ENCODE assay signal across 8 cellular contexts in the genomic region with DNA sequence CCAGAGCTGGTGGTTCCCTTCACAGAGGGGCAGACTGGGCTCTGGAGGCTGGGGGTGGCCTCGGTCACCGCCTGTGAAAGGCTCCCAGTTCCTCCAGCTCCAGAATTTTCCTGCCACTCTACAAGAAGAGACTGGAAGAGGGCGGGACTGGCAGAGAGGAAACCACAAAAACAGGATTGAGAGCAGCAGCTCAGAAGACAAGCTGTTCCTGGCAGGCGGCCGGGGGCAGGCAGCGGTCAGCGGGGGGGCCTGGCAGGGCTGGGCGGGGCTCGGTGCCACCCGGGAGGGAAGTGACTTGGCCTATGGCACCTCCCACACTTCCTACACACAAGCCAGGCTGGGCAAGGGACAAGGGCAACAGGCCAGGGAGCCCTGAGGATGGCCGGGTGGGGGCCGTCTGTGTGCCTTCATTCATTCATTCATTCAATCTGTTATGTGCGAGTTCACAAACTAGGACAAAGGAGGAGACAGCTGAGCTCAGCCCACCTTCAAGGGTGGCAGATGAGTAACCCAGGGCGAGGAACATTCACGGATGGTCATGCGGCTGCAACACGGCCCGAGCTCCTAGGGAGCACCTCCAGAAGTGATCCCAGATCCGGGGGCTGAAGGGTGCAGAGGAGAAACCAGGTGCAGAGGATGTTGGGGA. TPM values are rescaled to one million over a fixed set of nuclear protein-coding genes. Genes with fewer than 3 reads are reported as not detected.
A peak's percentile ranks its signal among the peaks of the same experiment; 100 is the strongest.
DNase-seq lines count a peak whose midpoint lies in the region; ATAC-seq and TF ChIP-seq lines count a peak whose summit lies in the region.

No MANE protein-coding gene starts in this region.

- in situ Hi-C loops in brain microvascular endothelial cell (cut with HindIII; ENCODE audit: low pct_ligation_motif_present, low sequenced_read_pairs): no loop called here

- no peaks in the 10 kb centered on the region for H3K9me3 ChIP-seq in CD4-positive, alpha-beta T cell (ENCODE audit: control insufficient read depth, low read length)
- H3K9me3 ChIP-seq in HUES48 (ENCODE audit: control insufficient read depth, insufficient read depth, low read length) (no peaks in the 10 kb centered on the region), sigmoid colon (peaks cover 0 to 3% (median 0%) of the 10 kb centered on the region in 4 donors)

- TF ChIP-seq EP300 in sigmoid colon (IDR thresholded peaks at IDR 0.05): peak; percentile 54 to 97 (median 86)

- no peaks in the 10 kb centered on the region for H3K9me3 Mint-ChIP-seq in CD4-positive, alpha-beta T cell

- 3 to 7% methylated on average over 19 of the region's 19 CpGs for WGBS in sigmoid colon, 2 donors

- peak overlapping the region; percentile 90 for H3K27ac Mint-ChIP-seq in CD4-positive, alpha-beta T cell

- no peak for ATAC-seq in CD4-positive, alpha-beta T cell (ENCODE audit: poor library complexity)
- ATAC-seq in HG02884 (IDR thresholded peaks at IDR 0.05; ENCODE audit: unreplicated experiment) (no peak), HG02588 (IDR thresholded peaks at IDR 0.05; ENCODE audit: unreplicated experiment) (no peak)

- POLR2A ChIA-PET in CD4-positive, alpha-beta T cell (lab: Charles Lee): interaction anchor here (0.6 to 3.1 kb wide), 10 partner anchors 9 to 153 kb away, joined by 3 to 31 read pairs (median 4); a partner anchor contains a TSS

- H3K27ac ChIP-seq in CD4-positive, alpha-beta T cell (ENCODE audit: low read depth, low read length): peak overlapping the region; percentile 14
- peak overlapping the region; percentile 55 for H3K27ac ChIP-seq in HUES48 (ENCODE audit: low read depth, low read length)
- no peak overlapping the region for H3K27ac ChIP-seq in brain microvascular endothelial cell
- peak overlapping the region; percentile 90 to 95 (median 94) for H3K27ac ChIP-seq in sigmoid colon

- TF ChIP-seq POLR2A in sigmoid colon (IDR thresholded peaks at IDR 0.05): peak in 1 of 2 donors; percentile 37

- H3K4me1 ChIP-seq in HUES48 (ENCODE audit: control insufficient read depth, insufficient read depth, low read length): no peaks in the 10 kb centered on the region; the same call in 1 of the 2 replicates
- H3K4me1 ChIP-seq in sigmoid colon: peaks cover 0 to 65% (median 40%) of the 10 kb centered on the region in 4 donors

- H3K36me3 ChIP-seq in HUES48 (ENCODE audit: control insufficient read depth, insufficient read depth, low read length): no peaks in the 10 kb centered on the region
- no peaks in the 10 kb centered on the region for H3K36me3 ChIP-seq in brain microvascular endothelial cell (replicated peaks)
- H3K36me3 ChIP-seq in sigmoid colon: no peaks in the 10 kb centered on the region

- intact Hi-C loops in CD4-positive, alpha-beta T cell (cut with DNase I, micrococcal nuclease): no loop called here
- intact Hi-C loops in sigmoid colon (cut with DNase I): no loop called here

- peaks cover 7% of the 10 kb centered on the region for H3K36me3 Mint-ChIP-seq in CD4-positive, alpha-beta T cell (ENCODE audit: low read depth)

- no peaks in the 10 kb centered on the region for H3K27me3 Mint-ChIP-seq in CD4-positive, alpha-beta T cell

- H3K4me3 ChIP-seq in HUES48 (ENCODE audit: low read depth, low read length) (no peak overlapping the region), brain microvascular endothelial cell (ENCODE audit: low read depth, low read length) (no peak overlapping the region), sigmoid colon (peak overlapping the region in 2 of 4 donors; percentile 25 to 30)

- CTCF ChIA-PET in CD4-positive, alpha-beta T cell (lab: Charles Lee): interaction anchor here (1.1 to 1.2 kb wide), 2 partner anchors 13 to 37 kb away, joined by 3 to 5 read pairs; no protein-coding TSS in a partner anchor

- H3K9ac ChIP-seq in HUES48 (ENCODE audit: low read depth, low read length): no peak overlapping the region

- H3K4me3 Mint-ChIP-seq in CD4-positive, alpha-beta T cell: peak overlapping the region; percentile 63

- no peak for TF ChIP-seq CTCF in CD4-positive, alpha-beta T cell (IDR thresholded peaks at IDR 0.05)
- TF ChIP-seq CTCF in brain microvascular endothelial cell (IDR thresholded peaks at IDR 0.05; ENCODE audit: low read depth, low read length, missing control alignments) (no peak), sigmoid colon (IDR thresholded peaks at IDR 0.05) (no peak)

- no peaks in the 10 kb centered on the region for H3K27me3 ChIP-seq in CD4-positive, alpha-beta T cell (ENCODE audit: control insufficient read depth, insufficient read depth, low read length)
- H3K27me3 ChIP-seq in HUES48 (ENCODE audit: control insufficient read depth, insufficient read depth, low read length) (no peaks in the 10 kb centered on the region), brain microvascular endothelial cell (replicated peaks) (no peaks in the 10 kb centered on the region), sigmoid colon (no peaks in the 10 kb centered on the region)

- peak in 4 of 10 experiments; percentile 39 to 61 (median 50) for DNase-seq in CD4-positive, alpha-beta T cell
- DNase-seq in RKO (ENCODE audit: low spot score) (peak; percentile 77), brain microvascular endothelial cell (peak; percentile 54), hypothalamus (lab: John Stamatoyannopoulos, UW) (peak; percentile 46 to 98 (median 92)), sigmoid colon (peak; percentile 98)

- H3K4me1 Mint-ChIP-seq in CD4-positive, alpha-beta T cell (ENCODE audit: low read depth): peaks cover 33% of the 10 kb centered on the region

RNA-seq across cellular contexts. Expression of a gene that starts 16.9 kb away (rescaled TPM):
- 10 to 100 TPM; 44.4 to 44.9 TPM for total RNA-seq in CD4-positive, alpha-beta T cell
- 10 to 100 TPM; 43.8 to 82.8 (median 50.3) TPM for total RNA-seq in sigmoid colon
- polyA plus RNA-seq in sigmoid colon: 10 to 100 TPM; 31.9 to 58.7 (median 46.2) TPM

RNA-seq across cellular contexts. Expression of a gene that starts 18.6 kb away (rescaled TPM):
- total RNA-seq in CD4-positive, alpha-beta T cell: 100 to 1,000 TPM; 325 to 347 TPM
- 100 to 1,000 TPM in 3 of 4 donors, 10 to 100 TPM in 1; 83.1 to 124 (median 107) TPM for total RNA-seq in sigmoid colon
- 100 to 1,000 TPM; 121 to 157 (median 129) TPM for polyA plus RNA-seq in sigmoid colon
